Comparison of ENCODE assay signal across 8 cellular contexts in genomic region chr3:132661120-132661519, GRCh38. TPM values are rescaled to one million over a fixed set of nuclear protein-coding genes. Genes with fewer than 3 reads are reported as not detected.
DNase-seq lines count a peak whose midpoint lies in the region; ATAC-seq and TF ChIP-seq lines count a peak whose summit lies in the region.

No MANE protein-coding gene starts in this region.

- ATAC-seq in GM21447 (IDR thresholded peaks at IDR 0.05; ENCODE audit: unreplicated experiment): no peak

- CTCF ChIA-PET in CD4-positive, alpha-beta memory T cell (lab: Charles Lee; ENCODE audit: partially characterized antibody): interaction anchor here (1.0 to 2.8 kb wide), 3 partner anchors 21 to 26 kb away, joined by 3 to 7 read pairs (median 3); no protein-coding TSS in a partner anchor

- in situ Hi-C loops in ACHN (cut with HindIII; ENCODE audit: low pct_ligation_motif_present, low pct_unique_long_range_greater_than_20kb, low sequenced_read_pairs): no loop called here

- H3K27me3 Mint-ChIP-seq in CD4-positive, alpha-beta memory T cell: no peaks in the 10 kb centered on the region
- no peaks in the 10 kb centered on the region for H3K27me3 Mint-ChIP-seq in dendritic cell treated with granulocyte-macrophage colony-stimulating factor and Interleukin-4, amounts not matched to agents 40 ng/mL and 50 ng/mL, for 4 days
- peaks cover 2% of the 10 kb centered on the region for H3K27me3 Mint-ChIP-seq in nephron progenitor cell (ENCODE audit: low read depth, poor library complexity)

- H3K4me3 ChIP-seq in CD4-positive, alpha-beta memory T cell (ENCODE audit: low read length in 2 of 2): peak overlapping the region; percentile 78 to 99

- H3K4me3 Mint-ChIP-seq in CD4-positive, alpha-beta memory T cell: peak overlapping the region; percentile 96 to 99 (median 98)
- peak overlapping the region; percentile 80 for H3K4me3 Mint-ChIP-seq in dendritic cell treated with granulocyte-macrophage colony-stimulating factor and Interleukin-4, amounts not matched to agents 40 ng/mL and 50 ng/mL, for 4 days
- peak overlapping the region; percentile 95 for H3K4me3 Mint-ChIP-seq in nephron progenitor cell

- H3K4me1 Mint-ChIP-seq in CD4-positive, alpha-beta memory T cell: peaks cover 38 to 69% (median 49%) of the 10 kb centered on the region in 4 donors
- H3K4me1 Mint-ChIP-seq in dendritic cell treated with granulocyte-macrophage colony-stimulating factor and Interleukin-4, amounts not matched to agents 40 ng/mL and 50 ng/mL, for 4 days (ENCODE audit: low read depth): peaks cover 38% of the 10 kb centered on the region
- H3K4me1 Mint-ChIP-seq in nephron progenitor cell: peaks cover 38% of the 10 kb centered on the region

- H3K4me1 ChIP-seq in CD4-positive, alpha-beta memory T cell (ENCODE audit: insufficient read depth, low read length): peaks cover 51% of the 10 kb centered on the region

- no peaks in the 10 kb centered on the region for H3K36me3 ChIP-seq in CD4-positive, alpha-beta memory T cell (ENCODE audit: insufficient read depth, low read length)
- H3K36me3 ChIP-seq in KOPT-K1 (ENCODE audit: insufficient read depth, low read length): peaks cover 4% of the 10 kb centered on the region; the same call in 1 of the 2 replicates

- no peaks in the 10 kb centered on the region for H3K9me3 ChIP-seq in CD4-positive, alpha-beta memory T cell (ENCODE audit: control insufficient read depth in 1 of 2, low read length in 2 of 2)
- H3K9me3 ChIP-seq in KOPT-K1 (ENCODE audit: insufficient read depth, low read length, poor library complexity, severe bottlenecking): no peaks in the 10 kb centered on the region

- no peak for TF ChIP-seq CTCF in nephron progenitor cell (IDR thresholded peaks at IDR 0.05)

- intact Hi-C loops in CD4-positive, alpha-beta memory T cell (cut with micrococcal nuclease): loop anchor here (2.0 to 10.0 kb wide), 3 partner anchors 62 to 1824 kb away; partner anchors contain the start of genes ANAPC13, ASTE1, CEP63 and NEK11
- intact Hi-C loops in dendritic cell treated with granulocyte-macrophage colony-stimulating factor and Interleukin-4, amounts not matched to agents 40 ng/mL and 50 ng/mL, for 4 days (cut with micrococcal nuclease): no loop called here

- no peaks in the 10 kb centered on the region for H3K9me3 Mint-ChIP-seq in CD4-positive, alpha-beta memory T cell
- no peaks in the 10 kb centered on the region for H3K9me3 Mint-ChIP-seq in dendritic cell treated with granulocyte-macrophage colony-stimulating factor and Interleukin-4, amounts not matched to agents 40 ng/mL and 50 ng/mL, for 4 days
- H3K9me3 Mint-ChIP-seq in nephron progenitor cell: no peaks in the 10 kb centered on the region

- peaks cover 0 to 16% of the 10 kb centered on the region in 2 donors for H3K36me3 Mint-ChIP-seq in CD4-positive, alpha-beta memory T cell
- peaks cover 10% of the 10 kb centered on the region for H3K36me3 Mint-ChIP-seq in dendritic cell treated with granulocyte-macrophage colony-stimulating factor and Interleukin-4, amounts not matched to agents 40 ng/mL and 50 ng/mL, for 4 days (ENCODE audit: low read depth)
- H3K36me3 Mint-ChIP-seq in nephron progenitor cell (ENCODE audit: low read depth): peaks cover 5% of the 10 kb centered on the region

- peak in 1 of 5 donors; percentile 13 for DNase-seq in CD4-positive, alpha-beta memory T cell
- no peak for DNase-seq in nephron progenitor cell
- no peak for DNase-seq in ACHN
- DNase-seq in NCI-H2196 treated with DMSO at 0.1 percent for 48 hours (lab: John Stamatoyannopoulos, UW; ENCODE audit: unreplicated experiment): no peak
- DNase-seq in activated CD4-positive, alpha-beta T cell treated with anti-CD3 and anti-CD28 coated beads, Interleukin-2, amount 50 U/mL, for 48 hours: no peak

- POLR2A ChIA-PET in CD4-positive, alpha-beta memory T cell (lab: Charles Lee; ENCODE audit: partially characterized antibody): interaction anchor here (1.0 to 2.0 kb wide), 5 partner anchors 22 to 913 kb away, joined by 3 to 7 read pairs (median 3); partner anchors contain the start of genes CDV3 and DNAJC13

- peak overlapping the region; percentile 95 to 98 (median 97) for H3K27ac Mint-ChIP-seq in CD4-positive, alpha-beta memory T cell
- H3K27ac Mint-ChIP-seq in dendritic cell treated with granulocyte-macrophage colony-stimulating factor and Interleukin-4, amounts not matched to agents 40 ng/mL and 50 ng/mL, for 4 days: peak overlapping the region; percentile 91
- H3K27ac Mint-ChIP-seq in nephron progenitor cell: peak overlapping the region; percentile 74

- no peaks in the 10 kb centered on the region for H3K27me3 ChIP-seq in CD4-positive, alpha-beta memory T cell (ENCODE audit: insufficient read depth, low read length)

- H3K27ac ChIP-seq in CD4-positive, alpha-beta memory T cell (ENCODE audit: low read depth, low read length): peak overlapping the region; percentile 83
- H3K27ac ChIP-seq in KOPT-K1 (ENCODE audit: low read depth, low read length, poor library complexity, severe bottlenecking): peak overlapping the region; percentile 82

RNA-seq across cellular contexts. Expression of gene UBA5, which starts 1.0 kb away (rescaled TPM):
- 10 to 100 TPM; 33.0 to 33.7 TPM for total RNA-seq in CD4-positive, alpha-beta memory T cell
- polyA plus RNA-seq in CD4-positive, alpha-beta memory T cell: 10 to 100 TPM; 33.1 to 44.5 TPM

RNA-seq across cellular contexts. Expression of gene ACAD11, which starts 1.5 kb away (rescaled TPM):
- total RNA-seq in CD4-positive, alpha-beta memory T cell: 10 to 100 TPM; 21.6 to 26.9 TPM
- polyA plus RNA-seq in CD4-positive, alpha-beta memory T cell: 1 to 10 TPM; 1.7 to 4.6 TPM
